ENCODE assay signal across 31 cellular contexts in genomic region chr6:130252527-130253237, GRCh38. TPM values are rescaled to one million over a fixed set of nuclear protein-coding genes. Genes with fewer than 3 reads are reported as not detected.
DNase-seq lines count a peak whose midpoint lies in the region; TF ChIP-seq lines count a peak whose summit lies in the region.
"Had no signal": no experiment of that assay in that cellular context is flagged by ENCODE, and none has a peak within 500 bp of the region (broad histone marks: within the 10 kb centered on the region; RNA-seq: fewer than 3 reads in every experiment).

No MANE protein-coding gene starts in this region.

- peaks cover 5% of the 10 kb centered on the region; the same call in 1 of the 2 replicates for H3K36me3 ChIP-seq in BLaER1
- no peaks in the 10 kb centered on the region for H3K36me3 ChIP-seq in SJCRH30
- no peaks in the 10 kb centered on the region for H3K36me3 ChIP-seq in neuron (ENCODE audit: insufficient read depth, low read length)
- no peaks in the 10 kb centered on the region for H3K36me3 ChIP-seq in MG63
- H3K36me3 ChIP-seq: adrenal gland, upper lobe of right lung had no signal

- H3K9me3 ChIP-seq in BLaER1 (peaks cover 19% of the 10 kb centered on the region; the same call in 1 of the 2 replicates), SJCRH30 (replicated peaks) (no peaks in the 10 kb centered on the region), neuron (ENCODE audit: low read length) (no peaks in the 10 kb centered on the region), MG63 (no peaks in the 10 kb centered on the region)
- H3K9me3 ChIP-seq: A549, adrenal gland, upper lobe of right lung had no signal

- DNase-seq in SJCRH30, result peak; percentile 83 to 96
- peak; percentile 9 for DNase-seq in epithelial cell of esophagus (ENCODE audit: low read depth)
- no peak for DNase-seq in activated effector memory CD4-positive, alpha-beta T cell treated with anti-CD3 and anti-CD28 coated beads, Interleukin-2, amount 50 U/mL, for 16 hours
- DNase-seq in MG63, result no peak
- no peak for DNase-seq in NCI-H187 (lab: John Stamatoyannopoulos, UW)
- DNase-seq in NCI-H1417 treated with DMSO at 0.1 percent for 48 hours (lab: John Stamatoyannopoulos, UW), result no peak
- DNase-seq: activated CD4-positive, alpha-beta T cell treated with anti-CD3 and anti-CD28 coated beads for 36 hours; activated CD8-positive, alpha-beta T cell treated with anti-CD3 and anti-CD28 coated beads, Interleukin-2, amount 10 ng/mL, durations not matched to agents 7 days and 5 days; activated naive CD4-positive, alpha-beta T cell treated with anti-CD3 and anti-CD28 coated beads, Interleukin-2, amount 10 ng/mL, durations not matched to agents 7 days and 5 days; CD8-positive, alpha-beta T cell; glutamatergic neuron; naive thymus-derived CD8-positive, alpha-beta T cell; NCI-H146; NCI-H2107; NCI-H345; NCI-H69; SHP77 treated with DMSO at 0.1 percent for 48 hours; stimulated activated CD4-positive, alpha-beta T cell treated with anti-CD3 and anti-CD28 coated beads, Interleukin-1b, Interleukin-23, amount 100 ng/mL, for 48 hours; stimulated activated naive CD8-positive, alpha-beta T cell treated with anti-CD3 and anti-CD28 coated beads, Interleukin-15, Interleukin-2, amounts not matched to agents 100 U/mL and 50 U/mL, for 24 hours; upper lobe of right lung had no signal

- peak overlapping the region; percentile 1 for H2AFZ ChIP-seq in neuron (ENCODE audit: low read depth, low read length)

- peak overlapping the region; percentile 55 for H3K4me2 ChIP-seq in BLaER1
- H3K4me2 ChIP-seq: A549, KMS-11 had no signal

- H3K4me3 ChIP-seq in BLaER1 (peak overlapping the region; percentile 35; the same call in 1 of the 2 replicates), SJCRH30 (peak overlapping the region; percentile 14), epithelial cell of esophagus (ENCODE audit: low read length) (no peak overlapping the region), neuron (ENCODE audit: low read length) (no peak overlapping the region), MG63 (no peak overlapping the region)
- H3K4me3 ChIP-seq: A549, adrenal gland, upper lobe of right lung had no signal

- H3K9ac ChIP-seq in BLaER1, result peak overlapping the region; percentile 21; the same call in 1 of the 2 replicates
- H3K9ac ChIP-seq: KMS-11 had no signal

- peaks cover 36% of the 10 kb centered on the region for H3K4me1 ChIP-seq in BLaER1
- peaks cover 13% of the 10 kb centered on the region for H3K4me1 ChIP-seq in SJCRH30
- H3K4me1 ChIP-seq in neuron (ENCODE audit: insufficient read depth, low read length), result peaks cover 3% of the 10 kb centered on the region
- H3K4me1 ChIP-seq: A549, adrenal gland, upper lobe of right lung had no signal

- H3K27me3 ChIP-seq in BLaER1 (no peaks in the 10 kb centered on the region), SJCRH30 (no peaks in the 10 kb centered on the region), neuron (ENCODE audit: insufficient read depth, low read length) (no peaks in the 10 kb centered on the region), MG63 (no peaks in the 10 kb centered on the region; the same call in 1 of the 2 replicates)
- H3K27me3 ChIP-seq: adrenal gland, upper lobe of right lung had no signal

- H3K27ac ChIP-seq in BLaER1, result peak overlapping the region; percentile 72
- H3K27ac ChIP-seq in SJCRH30, result peak overlapping the region; percentile 66
- H3K27ac ChIP-seq: A549, adrenal gland, epithelial cell of prostate, KMS-11, upper lobe of right lung, VCaP had no signal

- H4K20me1 ChIP-seq in BLaER1, result no peaks in the 10 kb centered on the region

- TF ChIP-seq CTCF in epithelial cell of esophagus (IDR thresholded peaks at IDR 0.05; ENCODE audit: insufficient read depth, low read depth, low read length, missing control alignments), result no peak

RNA-seq across cellular contexts. Expression of gene SAMD3, which starts 29.9 kb away (rescaled TPM):
- total RNA-seq in SJCRH30 (2014; rRNA removed; shearing (Covaris generic)), result not detected in 2 replicates
- total RNA-seq in MG63 (2014; rRNA removed; shearing (Covaris generic); ENCODE audit: low replicate concordance), result not detected in 2 replicates
- total RNA-seq: H4, kidney epithelial cell, lower leg skin, renal cortical epithelial cell had no signal

Comparison
In these comparisons a context has a peak if more than half of its experiments do, and no peak if none do; other contexts are left out.
1. H3K4me3 ChIP-seq: peak in BLaER1 (single experiment) and SJCRH30 (single experiment); none in epithelial cell of esophagus (single experiment), neuron (single experiment) and MG63 (single experiment).
2. DNase-seq: peak in SJCRH30 (2 of 2) and epithelial cell of esophagus (single experiment); none in activated effector memory CD4-positive, alpha-beta T cell treated with anti-CD3 and anti-CD28 coated beads, Interleukin-2, amount 50 U/mL, for 16 hours (single experiment), MG63 (single experiment), NCI-H187 (0 of 2) and NCI-H1417 treated with DMSO at 0.1 percent for 48 hours (single experiment).